8 cellular contexts compared by ENCODE assay signal in genomic region chr5:138438003-138438723, GRCh38. TPM values are rescaled to one million over a fixed set of nuclear protein-coding genes. Genes with fewer than 3 reads are reported as not detected.
DNase-seq lines count a peak whose midpoint lies in the region; ATAC-seq and TF ChIP-seq lines count a peak whose summit lies in the region.

No MANE protein-coding gene starts in this region.

- peak overlapping the region; percentile 88 for H3K4me2 ChIP-seq in fibroblast of lung (ENCODE audit: extremely low read depth, insufficient read depth, low read length)

- H3K27ac ChIP-seq in Panc1 (ENCODE audit: low read length) (no peak overlapping the region), fibroblast of lung (ENCODE audit: insufficient read depth, low read length) (no peak overlapping the region)

- H3K27me3 Mint-ChIP-seq in progenitor cell of endocrine pancreas = peaks cover 3% of the 10 kb centered on the region

- POLR2A ChIA-PET in Panc1 (lab: Charles Lee) = interaction anchor here (0.7 kb wide), 1 partner anchor 105 kb away, joined by 3 read pairs; the partner anchor contains the start of gene ETF1

- H3K79me2 ChIP-seq in fibroblast of lung (ENCODE audit: control insufficient read depth, insufficient read depth, low read length) = no peaks in the 10 kb centered on the region

- CTCF ChIA-PET in Panc1 (lab: Charles Lee) = interaction anchor here (0.6 to 1.0 kb wide), 2 partner anchors 66 to 661 kb away, joined by 3 to 4 read pairs; no protein-coding TSS in a partner anchor

- peak overlapping the region; percentile 33 for H3K27ac Mint-ChIP-seq in progenitor cell of endocrine pancreas

- in situ Hi-C loops in Panc1 (cut with HindIII; ENCODE audit: low pct_unique_long_range_greater_than_20kb, low sequenced_read_pairs) = no loop called here

- no peaks in the 10 kb centered on the region for H4K20me1 ChIP-seq in fibroblast of lung (ENCODE audit: control insufficient read depth, extremely low read depth, insufficient read depth, low read length)

- H3K36me3 ChIP-seq in Panc1 (ENCODE audit: control insufficient read depth, insufficient read depth, low read length) = peaks cover 13% of the 10 kb centered on the region
- H3K36me3 ChIP-seq in fibroblast of lung (ENCODE audit: control insufficient read depth, insufficient read depth, low read length) = peaks cover 10% of the 10 kb centered on the region

- peak; percentile 18 for ATAC-seq in Panc1
- no peak for ATAC-seq in HG03196 (IDR thresholded peaks at IDR 0.05; ENCODE audit: unreplicated experiment)

- no peaks in the 10 kb centered on the region for H3K9me3 Mint-ChIP-seq in progenitor cell of endocrine pancreas (ENCODE audit: low read depth)

- DNase-seq in GM12865 (ENCODE audit: low read depth) (no peak), Panc1 (ENCODE audit: low read depth, low spot score) (no peak), fibroblast of lung (ENCODE audit: low read depth in 2 of 2) (no peak), progenitor cell of endocrine pancreas (ENCODE audit: low spot score, unreplicated experiment) (no peak), HCEC 1CT (no peak), germinal center (ENCODE audit: low spot score) (no peak)
- DNase-seq in stimulated activated naive CD4-positive, alpha-beta T cell treated with Interleukin-2 at 50 U/mL for 16 hours (lab: John Stamatoyannopoulos, UW) = no peak

- H3K4me3 ChIP-seq in GM12865 (ENCODE audit: low read depth, low read length) = peak overlapping the region; percentile 43
- H3K4me3 ChIP-seq in Panc1 (ENCODE audit: low read depth in 2 of 2, low read length in 2 of 2) = peak overlapping the region; percentile 45 to 52
- H3K4me3 ChIP-seq in fibroblast of lung (replicated peaks in 1 of 4; ENCODE audit: control extremely low read depth in 1 of 4, insufficient read depth in 1 of 4, low read depth in 3 of 4, low read length in 4 of 4) = peak overlapping the region; percentile 41 to 66 (median 51)

- peak overlapping the region; percentile 78 for H3K4me3 Mint-ChIP-seq in progenitor cell of endocrine pancreas (ENCODE audit: low read depth)

- TF ChIP-seq CTCF in GM12865 (IDR thresholded peaks at IDR 0.05; ENCODE audit: insufficient read depth, low read depth, low read length, missing control alignments) (no peak), Panc1 (IDR thresholded peaks at IDR 0.05) (no peak), fibroblast of lung (conservative IDR thresholded peaks at IDR 0.05 in 1 of 2, IDR thresholded peaks at IDR 0.05 in 1 of 2; ENCODE audit: low read depth in 1 of 2, low read length in 2 of 2) (no peak), progenitor cell of endocrine pancreas (IDR thresholded peaks at IDR 0.05; ENCODE audit: unreplicated experiment) (no peak)

- H3K27me3 ChIP-seq in Panc1 (ENCODE audit: control insufficient read depth, insufficient read depth, low read length) (no peaks in the 10 kb centered on the region), fibroblast of lung (ENCODE audit: control insufficient read depth, insufficient read depth, low read length) (no peaks in the 10 kb centered on the region)

- H3K9me3 ChIP-seq in Panc1 (ENCODE audit: control insufficient read depth, insufficient read depth, low read depth, low read length) (no peaks in the 10 kb centered on the region), fibroblast of lung (ENCODE audit: control insufficient read depth, insufficient read depth, low read depth, low read length) (no peaks in the 10 kb centered on the region)

- no peak overlapping the region for H2AFZ ChIP-seq in fibroblast of lung (ENCODE audit: low read length)

- H3K36me3 Mint-ChIP-seq in progenitor cell of endocrine pancreas (ENCODE audit: insufficient read depth) = peaks cover 8% of the 10 kb centered on the region

- intact Hi-C loops in Panc1 (cut with micrococcal nuclease; ENCODE audit: unreplicated experiment) = no loop called here

- H3K9ac ChIP-seq in fibroblast of lung (ENCODE audit: insufficient read depth, low read length) = peak overlapping the region; percentile 46

- peaks cover 12% of the 10 kb centered on the region for H3K4me1 Mint-ChIP-seq in progenitor cell of endocrine pancreas (ENCODE audit: low read depth)

- no TSS peak for BruUV-seq in Panc1 (replicated peaks; lab: Mats Ljungman, UMichigan)

- H3K4me1 ChIP-seq in Panc1 (ENCODE audit: control insufficient read depth, insufficient read depth, low read length) (peaks cover 4% of the 10 kb centered on the region; the same call in 1 of the 2 replicates), fibroblast of lung (ENCODE audit: control insufficient read depth, extremely low read depth, insufficient read depth, low read length) (peaks cover 10% of the 10 kb centered on the region)

RNA-seq across cellular contexts. Expression of gene REEP2, which starts 0.7 kb away (rescaled TPM):
- total RNA-seq in Panc1 (2021; ENCODE audit: unreplicated experiment) (6.5 TPM), fibroblast of lung (5.9 and 14.4 TPM in 2 replicates), progenitor cell of endocrine pancreas (20.0 and 22.1 TPM in 2 replicates)
- 13.3 TPM for polyA plus RNA-seq in Panc1 (2012; ENCODE audit: insufficient read length)
- polyA plus RNA-seq in fibroblast of lung = 6.1 and 17.7 TPM in 2 replicates
- polyA plus RNA-seq in fibroblast of lung (2012) = 10.3 and 24.5 TPM in 2 replicates
- polyA minus RNA-seq in fibroblast of lung (ENCODE audit: low replicate concordance) = 22.1 and 98.6 TPM in 2 replicates

RNA-seq across cellular contexts. Expression of gene EGR1, which starts 27.1 kb away (rescaled TPM):
- 12.0 TPM for total RNA-seq in Panc1 (2021; ENCODE audit: unreplicated experiment)
- polyA plus RNA-seq in Panc1 (2012; ENCODE audit: insufficient read length) = 14.0 TPM
- 7.2 and 8.8 TPM in 2 replicates for total RNA-seq in fibroblast of lung
- polyA plus RNA-seq in fibroblast of lung = 5.8 and 50.9 TPM in 2 replicates
- 30.1 and 144 TPM in 2 replicates for polyA plus RNA-seq in fibroblast of lung (2012)
- 49.5 and 146 TPM in 2 replicates for polyA minus RNA-seq in fibroblast of lung (ENCODE audit: low replicate concordance)
- total RNA-seq in progenitor cell of endocrine pancreas = 49.5 and 56.2 TPM in 2 replicates
